ENCODE assay signal across 1 cellular context in genomic region chr14:35339761-35340406, GRCh38.
TF ChIP-seq lines count a peak whose summit lies in the region.

No MANE protein-coding gene starts in this region.

TF ChIP-seq in K562, 482 proteins besides CTCF, POLR2A, EP300 and RAD21 (continued from another document):
- TF ChIP-seq AFF1 (IDR thresholded peaks at IDR 0.05; ENCODE audit: low read depth in 1 of 2, partially characterized antibody in 2 of 2) (no peak), ZNF696 (CRISPR knock-in tag; conservative IDR thresholded peaks at IDR 0.05) (no peak)
- TF ChIP-seq, protein P1, sequence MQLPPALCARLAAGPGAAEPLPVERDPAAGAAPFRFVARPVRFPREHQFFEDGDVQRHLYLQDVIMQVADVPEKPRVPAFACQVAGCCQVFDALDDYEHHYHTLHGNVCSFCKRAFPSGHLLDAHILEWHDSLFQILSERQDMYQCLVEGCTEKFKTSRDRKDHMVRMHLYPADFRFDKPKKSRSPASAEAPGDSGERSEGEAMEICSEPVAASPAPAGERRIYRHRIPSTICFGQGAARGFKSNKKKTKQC (CRISPR knock-in tag; IDR thresholded peaks at IDR 0.05): no peak
